ENCODE assay signal across 8 cellular contexts in genomic region chr19:4575978-4576933, GRCh38. TPM values are rescaled to one million over a fixed set of nuclear protein-coding genes. Genes with fewer than 3 reads are reported as not detected.
A peak's percentile ranks its signal among the peaks of the same experiment; 100 is the strongest.
DNase-seq lines count a peak whose midpoint lies in the region; ATAC-seq and TF ChIP-seq lines count a peak whose summit lies in the region.

No MANE protein-coding gene starts in this region.

- intact Hi-C loops in OCI-LY7 (cut with micrococcal nuclease; ENCODE audit: unreplicated experiment) (no loop called here), uterus (cut with DNase I; ENCODE audit: low total_unique reads) (no loop called here)

- H3K36me3 Mint-ChIP-seq in glutamatergic neuron (ENCODE audit: unreplicated experiment), result no peaks in the 10 kb centered on the region

- H3K4me1 ChIP-seq in OCI-LY7 (ENCODE audit: insufficient read depth, low read length, poor library complexity, severe bottlenecking) (no peaks in the 10 kb centered on the region), rectal smooth muscle tissue (ENCODE audit: control insufficient read depth, insufficient read depth, low read length) (no peaks in the 10 kb centered on the region), uterus (peaks cover 0 to 13% of the 10 kb centered on the region in 2 donors)

- H3K9me3 ChIP-seq in OCI-LY7 (ENCODE audit: low read length) (no peaks in the 10 kb centered on the region), uterus (no peaks in the 10 kb centered on the region)

- H3K27me3 Mint-ChIP-seq in glutamatergic neuron (ENCODE audit: unreplicated experiment), result peaks cover 6% of the 10 kb centered on the region

- H3K9me3 Mint-ChIP-seq in glutamatergic neuron (ENCODE audit: unreplicated experiment), result peaks cover 6% of the 10 kb centered on the region

- no peak for TF ChIP-seq POLR2A in uterus (IDR thresholded peaks at IDR 0.05)

- peak; percentile 81 for TF ChIP-seq CTCF in OCI-LY7 (conservative IDR thresholded peaks at IDR 0.05; ENCODE audit: low read length)
- TF ChIP-seq CTCF in glutamatergic neuron (IDR thresholded peaks at IDR 0.05; ENCODE audit: partially characterized antibody, unreplicated experiment), result peak; percentile 77
- peak in 3 of 4 experiments; percentile 36 to 55 (median 37) for TF ChIP-seq CTCF in uterus (IDR thresholded peaks at IDR 0.05)

- H3K9me2 ChIP-seq in OCI-LY7 (ENCODE audit: insufficient read depth, low read length), result no peaks in the 10 kb centered on the region

- DNase-seq in NCI-H2081 (lab: John Stamatoyannopoulos, UW), result peak; percentile 45 to 54
- no peak for DNase-seq in NCI-H2081 treated with DMSO at 0.1 percent for 48 hours (lab: John Stamatoyannopoulos, UW)
- peak; percentile 47 for DNase-seq in OCI-LY7 (ENCODE audit: low spot score)
- peak; percentile 40 for DNase-seq in activated T-helper 9 cell treated with anti-CD3 and anti-CD28 coated beads, Interleukin-2, amount 50 U/mL, for 16 hours (ENCODE audit: low read depth)
- DNase-seq in glutamatergic neuron, result peak; percentile 90
- DNase-seq in uterus, result peak; percentile 46 to 54

- H3K36me3 ChIP-seq in OCI-LY7 (ENCODE audit: insufficient read depth, low read length) (no peaks in the 10 kb centered on the region), rectal smooth muscle tissue (ENCODE audit: control insufficient read depth, insufficient read depth, low read length) (no peaks in the 10 kb centered on the region), uterus (no peaks in the 10 kb centered on the region)

- H3K27me3 ChIP-seq in rectal smooth muscle tissue (ENCODE audit: control insufficient read depth, insufficient read depth, low read length) (peaks cover 22% of the 10 kb centered on the region), uterus (peaks cover 0 to 9% of the 10 kb centered on the region in 2 donors)

- no peak for ATAC-seq in GM19467 (IDR thresholded peaks at IDR 0.05; ENCODE audit: unreplicated experiment)

- H3K4me3 Mint-ChIP-seq in glutamatergic neuron (ENCODE audit: unreplicated experiment), result peak overlapping the region; percentile 69

- CTCF ChIA-PET in OCI-LY7 (lab: Charles Lee; ENCODE audit: unreplicated experiment), result no interaction called here

- no TSS peak for BruUV-seq in OCI-LY7 (replicated peaks; lab: Mats Ljungman, UMichigan)

- no peak overlapping the region for H3K4me2 ChIP-seq in OCI-LY7 (ENCODE audit: low read length)

- POLR2A ChIA-PET in OCI-LY7 (lab: Charles Lee), result no interaction called here

- H3K27ac ChIP-seq in OCI-LY7 (ENCODE audit: low read depth, low read length, poor library complexity, severe bottlenecking), result no peak overlapping the region
- H3K27ac ChIP-seq in rectal smooth muscle tissue (ENCODE audit: low read depth, low read length), result peak overlapping the region; percentile 23
- H3K27ac ChIP-seq in uterus, result peak overlapping the region; percentile 61 to 84

- H3K4me1 Mint-ChIP-seq in glutamatergic neuron (ENCODE audit: low read depth, unreplicated experiment), result peaks cover 3% of the 10 kb centered on the region

- H2AFZ ChIP-seq in OCI-LY7 (ENCODE audit: low read length), result no peak overlapping the region

- H3K4me3 ChIP-seq in OCI-LY7 (ENCODE audit: low read depth, low read length, poor library complexity, severe bottlenecking) (no peak overlapping the region), rectal smooth muscle tissue (ENCODE audit: low read length) (no peak overlapping the region), uterus (no peak overlapping the region)

- no peak overlapping the region for H3K9ac ChIP-seq in rectal smooth muscle tissue (ENCODE audit: low read length)

- H3K79me2 ChIP-seq in OCI-LY7 (ENCODE audit: insufficient read depth, low read depth, low read length), result no peaks in the 10 kb centered on the region

- no peaks in the 10 kb centered on the region for H4K20me1 ChIP-seq in OCI-LY7 (ENCODE audit: insufficient read depth, low read length)

- H3K27ac Mint-ChIP-seq in glutamatergic neuron (ENCODE audit: unreplicated experiment), result peak overlapping the region; percentile 43

RNA-seq across cellular contexts. Expression of gene SEMA6B, which starts 16.8 kb away (rescaled TPM):
- total RNA-seq in OCI-LY7 (2014; rRNA removed; shearing (Covaris generic)), result 0.05 TPM in 1 of 2 replicates, not detected in the other
- total RNA-seq in OCI-LY7 (2022) (not detected in 2 replicates), glutamatergic neuron (ENCODE audit: unreplicated experiment) (234 TPM), uterus (10 to 100 TPM in 1 of 4 donors, 1 to 10 TPM in 3; 1.8 to 48.1 (median 5.5) TPM)

RNA-seq across cellular contexts. Expression of gene LRG1, which starts 36.4 kb away (rescaled TPM):
- total RNA-seq in OCI-LY7 (2014; rRNA removed; shearing (Covaris generic)), result 0.67 and 1.6 TPM in 2 replicates
- total RNA-seq in OCI-LY7 (2022) (1.8 and 1.9 TPM in 2 replicates), glutamatergic neuron (ENCODE audit: unreplicated experiment) (1.0 TPM), uterus (1 to 10 TPM in 2 of 4 donors, under 1 TPM in 1, not detected in 1; 0.59 to 1.1 (median 1.1) TPM)

RNA-seq across cellular contexts. Expression of gene PLIN5, which starts 41.2 kb away (rescaled TPM):
- total RNA-seq in OCI-LY7 (2014; rRNA removed; shearing (Covaris generic)), result 0.67 and 0.85 TPM in 2 replicates
- total RNA-seq in OCI-LY7 (2022) (1.9 and 2.2 TPM in 2 replicates), glutamatergic neuron (ENCODE audit: unreplicated experiment) (0.54 TPM), uterus (10 to 100 TPM in 1 of 4 donors, 1 to 10 TPM in 3; 1.5 to 11.1 (median 3.0) TPM)

RNA-seq across cellular contexts. Expression of gene PLIN4, which starts 58.0 kb away (rescaled TPM):
- 0.13 TPM in 1 of 2 replicates, not detected in the other for total RNA-seq in OCI-LY7 (2014; rRNA removed; shearing (Covaris generic))
- total RNA-seq in OCI-LY7 (2022) (0.24 and 0.32 TPM in 2 replicates), glutamatergic neuron (ENCODE audit: unreplicated experiment) (0.27 TPM), uterus (10 to 100 TPM in 3 of 4 donors, 1 to 10 TPM in 1; 7.9 to 78.3 (median 16.2) TPM)
